Comparison of ENCODE assay signal across 27 cellular contexts in genomic region chr12:3920378-3921141, GRCh38. TPM values are rescaled to one million over a fixed set of nuclear protein-coding genes. Genes with fewer than 3 reads are reported as not detected.
DNase-seq lines count a peak whose midpoint lies in the region; ATAC-seq and TF ChIP-seq lines count a peak whose summit lies in the region.
"Had no signal": no experiment of that assay in that cellular context is flagged by ENCODE, and none has a peak within 500 bp of the region (broad histone marks: within the 10 kb centered on the region; RNA-seq: fewer than 3 reads in every experiment).

No MANE protein-coding gene starts in this region.

- no peaks in the 10 kb centered on the region for H3K79me2 ChIP-seq in fibroblast of lung (ENCODE audit: control insufficient read depth, insufficient read depth, low read length)

- no peak overlapping the region for H2AFZ ChIP-seq in fibroblast of lung (ENCODE audit: low read length)

- H3K9me3 Mint-ChIP-seq in nephron progenitor cell, result peaks cover 14% of the 10 kb centered on the region
- H3K9me3 Mint-ChIP-seq: CD8-positive, alpha-beta T cell; stimulated activated memory B cell treated with anti-CD40 and anti-IgM and Interleukin-4, amounts not matched to agents 10 μg/mL and 1 μg/mL and 100 μg/mL, for 72 hours had no signal

- intact Hi-C loops in adrenal gland (cut with DNase I), result no loop called here

- H3K4me1 ChIP-seq in adrenal gland (replicated peaks in 1 of 2), result peaks cover 6 to 23% of the 10 kb centered on the region in 2 donors
- no peaks in the 10 kb centered on the region for H3K4me1 ChIP-seq in fibroblast of lung (ENCODE audit: control insufficient read depth, extremely low read depth, insufficient read depth, low read length)
- H3K4me1 ChIP-seq: psoas muscle, SJSA1 had no signal

- H3K4me3 Mint-ChIP-seq in nephron progenitor cell, result no peak overlapping the region
- H3K4me3 Mint-ChIP-seq: activated CD4-positive, alpha-beta T cell treated with anti-CD3 and anti-CD28 coated beads for 36 hours; CD8-positive, alpha-beta T cell; nephron; stimulated activated memory B cell treated with anti-CD40 and anti-IgM and Interleukin-4, amounts not matched to agents 10 μg/mL and 1 μg/mL and 100 μg/mL, for 72 hours; T-helper 17 cell had no signal

- peaks cover 10% of the 10 kb centered on the region for H3K36me3 Mint-ChIP-seq in nephron progenitor cell (ENCODE audit: low read depth)
- H3K36me3 Mint-ChIP-seq: CD8-positive, alpha-beta T cell; stimulated activated memory B cell treated with anti-CD40 and anti-IgM and Interleukin-4, amounts not matched to agents 10 μg/mL and 1 μg/mL and 100 μg/mL, for 72 hours had no signal

- H3K9me3 ChIP-seq in adrenal gland (replicated peaks in 1 of 3), result no peaks in the 10 kb centered on the region
- H3K9me3 ChIP-seq in fibroblast of lung (ENCODE audit: control insufficient read depth, insufficient read depth, low read depth, low read length), result no peaks in the 10 kb centered on the region
- H3K9me3 ChIP-seq: gastroesophageal sphincter, psoas muscle, SJSA1 had no signal

- H3K27ac Mint-ChIP-seq in nephron progenitor cell, result no peak overlapping the region
- H3K27ac Mint-ChIP-seq: activated CD4-positive, alpha-beta T cell treated with anti-CD3 and anti-CD28 coated beads for 36 hours; CD8-positive, alpha-beta T cell; nephron; stimulated activated memory B cell treated with anti-CD40 and anti-IgM and Interleukin-4, amounts not matched to agents 10 μg/mL and 1 μg/mL and 100 μg/mL, for 72 hours; T-helper 17 cell had no signal

- no peak for TF ChIP-seq POLR2A in adrenal gland (IDR thresholded peaks at IDR 0.05)

- 25 to 35% (median 29%) methylated on average over 22 of the region's 22 CpGs for WGBS in adrenal gland, 4 donors

- H3K27me3 ChIP-seq in adrenal gland (no peaks in the 10 kb centered on the region), fibroblast of lung (ENCODE audit: control insufficient read depth, insufficient read depth, low read length) (peaks cover under 1% of the 10 kb centered on the region)

- H3K9ac ChIP-seq in fibroblast of lung (ENCODE audit: insufficient read depth, low read length), result no peak overlapping the region

- peak overlapping the region in 1 of 4 donors; percentile 17 for H3K4me3 ChIP-seq in adrenal gland
- H3K4me3 ChIP-seq in fibroblast of lung (replicated peaks in 1 of 4; ENCODE audit: control extremely low read depth in 1 of 4, insufficient read depth in 1 of 4, low read depth in 3 of 4, low read length in 4 of 4), result no peak overlapping the region
- H3K4me3 ChIP-seq: esophagus muscularis mucosa, gastroesophageal sphincter, psoas muscle, SJSA1, skin epidermis had no signal

- no peaks in the 10 kb centered on the region for H3K27me3 Mint-ChIP-seq in nephron progenitor cell (ENCODE audit: low read depth, poor library complexity)
- H3K27me3 Mint-ChIP-seq: activated CD4-positive, alpha-beta T cell treated with anti-CD3 and anti-CD28 coated beads for 36 hours; T-helper 17 cell had no signal

- H3K4me2 ChIP-seq in fibroblast of lung (ENCODE audit: extremely low read depth, insufficient read depth, low read length), result no peak overlapping the region

- no peaks in the 10 kb centered on the region for H4K20me1 ChIP-seq in fibroblast of lung (ENCODE audit: control insufficient read depth, extremely low read depth, insufficient read depth, low read length)

- H3K4me1 Mint-ChIP-seq in nephron progenitor cell, result peaks cover 11% of the 10 kb centered on the region
- H3K4me1 Mint-ChIP-seq: nephron; stimulated activated memory B cell treated with anti-CD40 and anti-IgM and Interleukin-4, amounts not matched to agents 10 μg/mL and 1 μg/mL and 100 μg/mL, for 72 hours had no signal

- peak overlapping the region in 2 of 5 donors; percentile 13 to 24 for H3K27ac ChIP-seq in adrenal gland
- H3K27ac ChIP-seq in fibroblast of lung (ENCODE audit: insufficient read depth, low read length), result no peak overlapping the region
- H3K27ac ChIP-seq: esophagus muscularis mucosa, gastroesophageal sphincter, psoas muscle, SJSA1, skin epidermis had no signal

- ATAC-seq in GM18861 (IDR thresholded peaks at IDR 0.05; ENCODE audit: unreplicated experiment), result no peak
- ATAC-seq: activated CD4-positive, alpha-beta T cell treated with anti-CD3 and anti-CD28 coated beads for 36 hours; CD8-positive, alpha-beta T cell; gastroesophageal sphincter; Panc1; psoas muscle; stimulated activated memory B cell treated with anti-CD40 and anti-IgM and Interleukin-4, amounts not matched to agents 10 μg/mL and 1 μg/mL and 100 μg/mL, for 72 hours; T-helper 17 cell had no signal

- TF ChIP-seq CTCF in adrenal gland (IDR thresholded peaks at IDR 0.05), result no peak
- TF ChIP-seq CTCF in fibroblast of lung (conservative IDR thresholded peaks at IDR 0.05 in 1 of 2, IDR thresholded peaks at IDR 0.05 in 1 of 2; ENCODE audit: low read depth in 1 of 2, low read length in 2 of 2), result no peak
- TF ChIP-seq CTCF in nephron progenitor cell (IDR thresholded peaks at IDR 0.05), result no peak

- H3K36me3 ChIP-seq in adrenal gland (replicated peaks in 1 of 2) (no peaks in the 10 kb centered on the region), fibroblast of lung (ENCODE audit: control insufficient read depth, insufficient read depth, low read length) (no peaks in the 10 kb centered on the region)
- H3K36me3 ChIP-seq: esophagus muscularis mucosa, gastroesophageal sphincter, SJSA1 had no signal

- peak; percentile 44 to 75 (median 71) for DNase-seq in adrenal gland
- peak; percentile 15 to 26 for DNase-seq in fibroblast of lung (ENCODE audit: low read depth in 2 of 2)
- DNase-seq in nephron progenitor cell, result peak; percentile 72
- DNase-seq in ureter (ENCODE audit: low spot score), result peak; percentile 45
- DNase-seq in stimulated activated CD4-positive, alpha-beta T cell treated with anti-CD3 and anti-CD28 coated beads, Interleukin-15, amount 100 ng/mL, for 24 hours, result no peak
- DNase-seq in KG1 (lab: John Stamatoyannopoulos, UW), result no peak
- DNase-seq: activated CD4-positive, alpha-beta T cell treated with anti-CD3 and anti-CD28 coated beads for 36 hours; activated naive CD4-positive, alpha-beta T cell treated with anti-CD3 and anti-CD28 coated beads, Interleukin-2, amount 50 U/mL, for 16 hours; aorta; CD8-positive, alpha-beta T cell; cerebellar nuclear complex; DMS79; effector memory CD4-positive, alpha-beta T cell; Kasumi-1; midbrain; NCI-H1417 treated with DMSO at 0.1 percent for 48 hours; NCI-H510A treated with DMSO at 0.1 percent for 48 hours; psoas muscle; T-helper 17 cell had no signal

RNA-seq across cellular contexts. Expression of gene PARP11, which starts 47.4 kb away (rescaled TPM):
- 10 to 100 TPM; 10.5 to 29.8 (median 18.0) TPM for total RNA-seq in adrenal gland
- 10 to 100 TPM in 1 of 3 donors, 1 to 10 TPM in 2; 2.8 to 19.9 (median 4.5) TPM for polyA plus RNA-seq in adrenal gland
- 5.4 and 6.6 TPM in 2 replicates for total RNA-seq in fibroblast of lung
- 6.0 and 8.9 TPM in 2 replicates for polyA plus RNA-seq in fibroblast of lung
- polyA plus RNA-seq in fibroblast of lung (2012), result 3.8 and 7.2 TPM in 2 replicates
- 0.63 and 2.5 TPM in 2 replicates for polyA minus RNA-seq in fibroblast of lung (ENCODE audit: low replicate concordance)
- 20.7 TPM for total RNA-seq in ureter

Comparison
In these comparisons a context has a peak if more than half of its experiments do, and no peak if none do; other contexts are left out.
1. DNase-seq: peak in adrenal gland (7 of 7), fibroblast of lung (2 of 2), nephron progenitor cell (single experiment) and ureter (single experiment); none in stimulated activated CD4-positive, alpha-beta T cell treated with anti-CD3 and anti-CD28 coated beads, Interleukin-15, amount 100 ng/mL, for 24 hours (single experiment) and KG1 (single experiment).